Comparison of ENCODE assay signal across 28 cellular contexts in genomic region chr18:75462178-75462832, GRCh38. TPM values are rescaled to one million over a fixed set of nuclear protein-coding genes. Genes with fewer than 3 reads are reported as not detected.
DNase-seq lines count a peak whose midpoint lies in the region; ATAC-seq, FAIRE-seq and TF ChIP-seq lines count a peak whose summit lies in the region.
"Had no signal": no experiment of that assay in that cellular context is flagged by ENCODE, and none has a peak within 500 bp of the region (broad histone marks: within the 10 kb centered on the region; RNA-seq: fewer than 3 reads in every experiment).

No MANE protein-coding gene starts in this region.

- no peaks in the 10 kb centered on the region for H3K4me1 ChIP-seq in neural progenitor cell
- no peaks in the 10 kb centered on the region for H3K4me1 ChIP-seq in HepG2 (ENCODE audit: insufficient read depth, low read length)
- H3K4me1 ChIP-seq: BLaER1, Peyer's patch, SJCRH30 had no signal

- in situ Hi-C loops in HepG2 (cut with HindIII; ENCODE audit: extremely low pct_ligation_motif_present, low pct_unique_long_range_greater_than_20kb): no loop called here

- H3F3A ChIP-seq in neural progenitor cell (ENCODE audit: low read depth): no peaks in the 10 kb centered on the region

- 27% methylated on average over 10 of the region's 10 CpGs for WGBS in HepG2 (ENCODE audit: low lambda C conversion rate)

- no peaks in the 10 kb centered on the region for H4K20me1 ChIP-seq in neural progenitor cell (ENCODE audit: low read depth)
- no peaks in the 10 kb centered on the region for H4K20me1 ChIP-seq in HepG2 (ENCODE audit: insufficient read depth, low read length)
- H4K20me1 ChIP-seq: BLaER1 had no signal

- no peak overlapping the region for H3K4me3 Mint-ChIP-seq in neural progenitor cell
- no peak overlapping the region for H3K4me3 Mint-ChIP-seq in activated CD4-positive, alpha-beta memory T cell treated with anti-CD3 and anti-CD28 coated beads, Interleukin-2, amount 10 ng/mL, durations not matched to agents 7 days and 5 days
- H3K4me3 Mint-ChIP-seq: CD4-positive, CD25-positive, alpha-beta regulatory T cell had no signal

- H3K27me3 ChIP-seq in bronchial epithelial cell (ENCODE audit: control insufficient read depth, insufficient read depth, low read length) (no peaks in the 10 kb centered on the region), neural progenitor cell (peaks cover 5% of the 10 kb centered on the region), HepG2 (ENCODE audit: control insufficient read depth in 1 of 2, insufficient read depth in 2 of 2, low read length in 2 of 2) (peaks cover 3 to 27% of the 10 kb centered on the region in 2 experiments; a peak in 3 of 5 replicates)
- H3K27me3 ChIP-seq: BLaER1, MG63, Peyer's patch, SJCRH30 had no signal

- H3K79me2 ChIP-seq in neural progenitor cell (ENCODE audit: low read depth) (no peaks in the 10 kb centered on the region), HepG2 (ENCODE audit: insufficient read depth, low read length) (no peaks in the 10 kb centered on the region)

- H3K9ac ChIP-seq in neural progenitor cell (no peak overlapping the region), HepG2 (ENCODE audit: insufficient read depth, low read depth, low read length) (no peak overlapping the region)
- H3K9ac ChIP-seq: BLaER1 had no signal

- H3K4me3 ChIP-seq in bronchial epithelial cell (ENCODE audit: low read depth, low read length) (no peak overlapping the region), neural progenitor cell (no peak overlapping the region), HepG2 (replicated peaks in 1 of 3; ENCODE audit: insufficient read depth in 1 of 3, low read depth in 2 of 3, low read length in 3 of 3) (no peak overlapping the region)
- H3K4me3 ChIP-seq: BLaER1, MG63, Peyer's patch, SJCRH30 had no signal

- no TSS peak for BruUV-seq in HepG2 (replicated peaks; lab: Mats Ljungman, UMichigan)

- FAIRE-seq in bronchial epithelial cell (lab: Jason Lieb, UNC): peak; percentile 62
- FAIRE-seq in RCC 7860 (lab: Jason Lieb, UNC): no peak
- no peak for FAIRE-seq in HepG2 (lab: Jason Lieb, UNC)
- FAIRE-seq: A204.1, GM18507, H54 had no signal

- H3K27me3 Mint-ChIP-seq in neural progenitor cell (ENCODE audit: insufficient read depth, low read depth): peaks cover 13% of the 10 kb centered on the region
- peaks cover 10% of the 10 kb centered on the region for H3K27me3 Mint-ChIP-seq in activated CD4-positive, alpha-beta memory T cell treated with anti-CD3 and anti-CD28 coated beads, Interleukin-2, amount 10 ng/mL, durations not matched to agents 7 days and 5 days

- H3K36me3 ChIP-seq in bronchial epithelial cell (ENCODE audit: control insufficient read depth, insufficient read depth, low read length): no peaks in the 10 kb centered on the region
- H3K36me3 ChIP-seq in neural progenitor cell: no peaks in the 10 kb centered on the region
- no peaks in the 10 kb centered on the region for H3K36me3 ChIP-seq in HepG2 (replicated peaks in 1 of 2; ENCODE audit: control insufficient read depth in 1 of 2, insufficient read depth in 2 of 2, low read length in 2 of 2)
- H3K36me3 ChIP-seq: BLaER1, MG63, Peyer's patch, SJCRH30 had no signal

- POLR2A ChIA-PET in activated CD4-positive, alpha-beta memory T cell treated with anti-CD3 and anti-CD28 coated beads, Interleukin-2, amount 10 ng/mL, durations not matched to agents 7 days and 5 days (lab: Charles Lee): no interaction called here
- POLR2A ChIA-PET in HepG2 (lab: Yijun Ruan, JAX): no interaction called here

- ATAC-seq in left cardiac atrium: peak; percentile 67 to 80
- ATAC-seq in HepG2: no peak
- ATAC-seq: SK-N-SH treated with all-trans-retinoic acid at 6 μM for 48 hours had no signal

- peaks cover 9% of the 10 kb centered on the region for H3K36me3 Mint-ChIP-seq in neural progenitor cell
- no peaks in the 10 kb centered on the region for H3K36me3 Mint-ChIP-seq in activated CD4-positive, alpha-beta memory T cell treated with anti-CD3 and anti-CD28 coated beads, Interleukin-2, amount 10 ng/mL, durations not matched to agents 7 days and 5 days (ENCODE audit: low read depth)

- DNase-seq in NCI-H69 (lab: John Stamatoyannopoulos, UW) (peak; percentile 43), bronchial epithelial cell (ENCODE audit: low read depth) (no peak), left cardiac atrium (no peak), neural progenitor cell (ENCODE audit: low spot score) (no peak), RCC 7860 (ENCODE audit: low spot score) (no peak), DMS153 treated with DMSO at 0.1 percent for 48 hours (lab: John Stamatoyannopoulos, UW; ENCODE audit: unreplicated experiment) (no peak), HepG2 (ENCODE audit: low spot score) (no peak)
- DNase-seq in activated CD4-positive, alpha-beta memory T cell treated with anti-CD3 and anti-CD28 coated beads, Interleukin-2, amount 10 ng/mL, durations not matched to agents 7 days and 5 days: no peak
- DNase-seq: CD4-positive, CD25-positive, alpha-beta regulatory T cell; DMS153; IMR-90; KG1; MG63; NCI-H1105 treated with DMSO at 0.1 percent for 48 hours; NCI-H2029; NCI-H446 treated with DMSO at 0.1 percent for 48 hours; NCI-H526 treated with DMSO at 0.1 percent for 48 hours; Peyer's patch; SJCRH30 had no signal

- TF ChIP-seq RAD21 in HepG2 (CRISPR knock-in tag; IDR thresholded peaks at IDR 0.05): no peak

- H2AFZ ChIP-seq in neural progenitor cell (replicated peaks): no peak overlapping the region
- H2AFZ ChIP-seq in HepG2 (ENCODE audit: low read length): no peak overlapping the region

- H3K4me1 Mint-ChIP-seq in neural progenitor cell: peaks cover 6% of the 10 kb centered on the region
- H3K4me1 Mint-ChIP-seq in activated CD4-positive, alpha-beta memory T cell treated with anti-CD3 and anti-CD28 coated beads, Interleukin-2, amount 10 ng/mL, durations not matched to agents 7 days and 5 days: no peaks in the 10 kb centered on the region
- H3K4me1 Mint-ChIP-seq: CD4-positive, CD25-positive, alpha-beta regulatory T cell had no signal

- peak overlapping the region; percentile 76 for H3K27ac Mint-ChIP-seq in neural progenitor cell
- H3K27ac Mint-ChIP-seq in activated CD4-positive, alpha-beta memory T cell treated with anti-CD3 and anti-CD28 coated beads, Interleukin-2, amount 10 ng/mL, durations not matched to agents 7 days and 5 days: no peak overlapping the region
- H3K27ac Mint-ChIP-seq: CD4-positive, CD25-positive, alpha-beta regulatory T cell had no signal

- no peak overlapping the region for H3K4me2 ChIP-seq in neural progenitor cell
- H3K4me2 ChIP-seq in HepG2 (ENCODE audit: low read depth, low read length): no peak overlapping the region
- H3K4me2 ChIP-seq: BLaER1 had no signal

- TF ChIP-seq CTCF in bronchial epithelial cell (IDR thresholded peaks at IDR 0.05; ENCODE audit: insufficient read depth, low read length, severe bottlenecking) (no peak), neural progenitor cell (IDR thresholded peaks at IDR 0.05) (no peak), HepG2 (CRISPR knock-in tag; IDR thresholded peaks at IDR 0.05) (no peak)

- H3K9me3 Mint-ChIP-seq in neural progenitor cell: peaks cover 22% of the 10 kb centered on the region
- peaks cover 4% of the 10 kb centered on the region for H3K9me3 Mint-ChIP-seq in activated CD4-positive, alpha-beta memory T cell treated with anti-CD3 and anti-CD28 coated beads, Interleukin-2, amount 10 ng/mL, durations not matched to agents 7 days and 5 days

- TF ChIP-seq POLR2A in HepG2 (IDR thresholded peaks at IDR 0.05; ENCODE audit: insufficient read depth in 1 of 2, low read depth in 2 of 2, low read length in 2 of 2): no peak

- H3K27ac ChIP-seq in neural progenitor cell (no peak overlapping the region), HepG2 (ENCODE audit: extremely low read length, insufficient read depth, low read length) (no peak overlapping the region)
- H3K27ac ChIP-seq: BLaER1, Peyer's patch, SJCRH30 had no signal

- peaks cover 9% of the 10 kb centered on the region for H3K9me3 ChIP-seq in neural progenitor cell (ENCODE audit: low read depth)
- 0 out of 2 replicates have a peak, but pooled peaks cover 5% of the 10 kb centered on the region for H3K9me3 ChIP-seq in HepG2 (ENCODE audit: low read length)
- H3K9me3 ChIP-seq: SJCRH30 had no signal

- no peak for TF ChIP-seq EP300 in HepG2 (IDR thresholded peaks at IDR 0.05; ENCODE audit: low read depth in 2 of 2, low read length in 2 of 2)
- TF ChIP-seq EP300 in HepG2 (CRISPR knock-in tag; IDR thresholded peaks at IDR 0.05; ENCODE audit: borderline replicate concordance): no peak

- intact Hi-C loops in left cardiac atrium (cut with DNase I): no loop called here
- intact Hi-C loops in HepG2 (cut with micrococcal nuclease; ENCODE audit: unreplicated experiment): no loop called here

- CTCF ChIA-PET in activated CD4-positive, alpha-beta memory T cell treated with anti-CD3 and anti-CD28 coated beads, Interleukin-2, amount 10 ng/mL, durations not matched to agents 7 days and 5 days (lab: Charles Lee): no interaction called here
- CTCF ChIA-PET in HepG2 (lab: Yijun Ruan, JAX; ENCODE audit: low intra/inter-chr PET ratio, low total read pairs): no interaction called here

RNA-seq across cellular contexts. Expression of gene SMIM21, which starts 34.8 kb away (rescaled TPM):
- total RNA-seq in bronchial epithelial cell (not detected in 2 replicates), left cardiac atrium (not detected), neural progenitor cell (ENCODE audit: low replicate concordance) (not detected in 2 replicates), HepG2 (2016; rRNA removed; fragmentation: Illumina TruSeq; extraction: Trizol) (not detected in 2 replicates)
- total RNA-seq in activated CD4-positive, alpha-beta memory T cell treated with anti-CD3 and anti-CD28 coated beads, Interleukin-2, amount 10 ng/mL, durations not matched to agents 7 days and 5 days: not detected
- total RNA-seq in HepG2 (2016; cell fraction: cytosol; rRNA removed; fragmentation: Illumina TruSeq; extraction: Trizol; ENCODE audit: low read depth): not detected in 2 replicates
- not detected in 2 replicates for total RNA-seq in HepG2 (2016; cell fraction: insoluble cytoplasmic fraction; rRNA removed; fragmentation: Illumina TruSeq; extraction: Trizol)
- total RNA-seq in HepG2 (2016; cell fraction: membrane; rRNA removed; fragmentation: Illumina TruSeq; extraction: Trizol): not detected in 2 replicates
- not detected in 2 replicates for total RNA-seq in HepG2 (2016; cell fraction: nucleus; rRNA removed; fragmentation: Illumina TruSeq; extraction: Trizol)
- polyA plus RNA-seq in HepG2 (2011; rRNA removed): not detected in 2 replicates
- polyA plus RNA-seq in HepG2 (2011; cell fraction: cytosol; rRNA removed): not detected in 2 replicates
- polyA plus RNA-seq in HepG2 (2011; cell fraction: nucleus; rRNA removed): not detected in 2 replicates
- polyA plus RNA-seq in HepG2 (2012): not detected in 2 replicates
- not detected in 2 replicates for polyA plus RNA-seq in HepG2 (2016; cell fraction: cytosol; fragmentation: Illumina TruSeq; extraction: Trizol; ENCODE audit: low read depth)
- polyA plus RNA-seq in HepG2 (2016; cell fraction: insoluble cytoplasmic fraction; fragmentation: Illumina TruSeq; extraction: Trizol; ENCODE audit: low read depth): not detected in 2 replicates
- not detected in 2 replicates for polyA plus RNA-seq in HepG2 (2016; cell fraction: membrane; fragmentation: Illumina TruSeq; extraction: Trizol; ENCODE audit: low read depth)
- polyA plus RNA-seq in HepG2 (2016; cell fraction: nucleus; fragmentation: Illumina TruSeq; extraction: Trizol; ENCODE audit: insufficient read depth, low read depth): not detected in 2 replicates
- not detected in 2 replicates for polyA minus RNA-seq in HepG2 (2011; rRNA and poly(A)+ RNA removed; ENCODE audit: low replicate concordance)
- polyA minus RNA-seq in HepG2 (2011; cell fraction: cytosol; rRNA and poly(A)+ RNA removed): not detected in 2 replicates
- not detected in 2 replicates for polyA minus RNA-seq in HepG2 (2011; cell fraction: nucleus; rRNA and poly(A)+ RNA removed)
- total RNA-seq: CD4-positive, CD25-positive, alpha-beta regulatory T cell; Daoy; G401; IMR-90; OCI-LY7; Peyer's patch; SJCRH30 had no signal
- polyA plus RNA-seq: AG04450; CD4-positive, CD25-positive, alpha-beta regulatory T cell; IMR-90 had no signal
